ENCODE assay signal across 1 cellular context in the genomic region with DNA sequence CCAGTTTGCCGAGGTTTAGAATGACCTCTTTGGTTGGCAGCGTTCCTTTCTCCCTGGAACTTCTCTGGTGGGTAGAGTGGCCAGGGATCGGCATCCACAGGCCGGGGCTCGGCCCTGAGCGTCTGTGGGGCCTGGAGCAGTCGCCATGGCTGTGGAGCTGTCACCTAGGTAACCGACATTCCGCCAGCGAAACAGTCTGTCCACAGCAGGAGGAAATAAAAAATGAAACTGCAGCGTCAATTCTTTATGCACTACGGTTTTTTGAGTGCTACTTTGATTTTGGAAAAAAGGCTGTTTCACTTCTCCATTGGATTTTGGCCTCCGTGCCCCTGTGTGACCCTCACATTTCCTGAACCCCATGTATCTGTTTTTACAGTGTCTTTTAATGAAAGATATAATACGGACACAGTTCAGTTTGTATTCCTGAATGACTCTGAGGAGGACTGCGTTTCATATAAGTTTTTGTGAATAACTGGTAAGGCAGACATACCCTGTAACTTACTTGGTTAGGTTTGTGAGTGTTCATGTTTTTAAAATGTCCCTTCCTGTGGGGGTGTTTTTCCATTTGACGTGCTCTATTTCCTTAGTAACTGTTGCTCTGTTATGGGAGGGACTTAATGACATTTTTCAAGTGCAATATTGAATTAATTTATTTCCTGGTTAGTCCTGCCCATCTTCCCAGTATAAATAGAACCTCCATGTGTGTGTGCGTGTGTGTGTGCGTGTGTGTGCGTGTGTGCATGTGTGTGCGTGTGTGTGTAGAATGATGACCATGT.
TF ChIP-seq lines count a peak whose summit lies in the region.

No MANE protein-coding gene starts in this region.

TF ChIP-seq in GM23338, 12 proteins besides CTCF, POLR2A, EP300 and RAD21 (continued from another document):
- TF ChIP-seq, protein P1, sequence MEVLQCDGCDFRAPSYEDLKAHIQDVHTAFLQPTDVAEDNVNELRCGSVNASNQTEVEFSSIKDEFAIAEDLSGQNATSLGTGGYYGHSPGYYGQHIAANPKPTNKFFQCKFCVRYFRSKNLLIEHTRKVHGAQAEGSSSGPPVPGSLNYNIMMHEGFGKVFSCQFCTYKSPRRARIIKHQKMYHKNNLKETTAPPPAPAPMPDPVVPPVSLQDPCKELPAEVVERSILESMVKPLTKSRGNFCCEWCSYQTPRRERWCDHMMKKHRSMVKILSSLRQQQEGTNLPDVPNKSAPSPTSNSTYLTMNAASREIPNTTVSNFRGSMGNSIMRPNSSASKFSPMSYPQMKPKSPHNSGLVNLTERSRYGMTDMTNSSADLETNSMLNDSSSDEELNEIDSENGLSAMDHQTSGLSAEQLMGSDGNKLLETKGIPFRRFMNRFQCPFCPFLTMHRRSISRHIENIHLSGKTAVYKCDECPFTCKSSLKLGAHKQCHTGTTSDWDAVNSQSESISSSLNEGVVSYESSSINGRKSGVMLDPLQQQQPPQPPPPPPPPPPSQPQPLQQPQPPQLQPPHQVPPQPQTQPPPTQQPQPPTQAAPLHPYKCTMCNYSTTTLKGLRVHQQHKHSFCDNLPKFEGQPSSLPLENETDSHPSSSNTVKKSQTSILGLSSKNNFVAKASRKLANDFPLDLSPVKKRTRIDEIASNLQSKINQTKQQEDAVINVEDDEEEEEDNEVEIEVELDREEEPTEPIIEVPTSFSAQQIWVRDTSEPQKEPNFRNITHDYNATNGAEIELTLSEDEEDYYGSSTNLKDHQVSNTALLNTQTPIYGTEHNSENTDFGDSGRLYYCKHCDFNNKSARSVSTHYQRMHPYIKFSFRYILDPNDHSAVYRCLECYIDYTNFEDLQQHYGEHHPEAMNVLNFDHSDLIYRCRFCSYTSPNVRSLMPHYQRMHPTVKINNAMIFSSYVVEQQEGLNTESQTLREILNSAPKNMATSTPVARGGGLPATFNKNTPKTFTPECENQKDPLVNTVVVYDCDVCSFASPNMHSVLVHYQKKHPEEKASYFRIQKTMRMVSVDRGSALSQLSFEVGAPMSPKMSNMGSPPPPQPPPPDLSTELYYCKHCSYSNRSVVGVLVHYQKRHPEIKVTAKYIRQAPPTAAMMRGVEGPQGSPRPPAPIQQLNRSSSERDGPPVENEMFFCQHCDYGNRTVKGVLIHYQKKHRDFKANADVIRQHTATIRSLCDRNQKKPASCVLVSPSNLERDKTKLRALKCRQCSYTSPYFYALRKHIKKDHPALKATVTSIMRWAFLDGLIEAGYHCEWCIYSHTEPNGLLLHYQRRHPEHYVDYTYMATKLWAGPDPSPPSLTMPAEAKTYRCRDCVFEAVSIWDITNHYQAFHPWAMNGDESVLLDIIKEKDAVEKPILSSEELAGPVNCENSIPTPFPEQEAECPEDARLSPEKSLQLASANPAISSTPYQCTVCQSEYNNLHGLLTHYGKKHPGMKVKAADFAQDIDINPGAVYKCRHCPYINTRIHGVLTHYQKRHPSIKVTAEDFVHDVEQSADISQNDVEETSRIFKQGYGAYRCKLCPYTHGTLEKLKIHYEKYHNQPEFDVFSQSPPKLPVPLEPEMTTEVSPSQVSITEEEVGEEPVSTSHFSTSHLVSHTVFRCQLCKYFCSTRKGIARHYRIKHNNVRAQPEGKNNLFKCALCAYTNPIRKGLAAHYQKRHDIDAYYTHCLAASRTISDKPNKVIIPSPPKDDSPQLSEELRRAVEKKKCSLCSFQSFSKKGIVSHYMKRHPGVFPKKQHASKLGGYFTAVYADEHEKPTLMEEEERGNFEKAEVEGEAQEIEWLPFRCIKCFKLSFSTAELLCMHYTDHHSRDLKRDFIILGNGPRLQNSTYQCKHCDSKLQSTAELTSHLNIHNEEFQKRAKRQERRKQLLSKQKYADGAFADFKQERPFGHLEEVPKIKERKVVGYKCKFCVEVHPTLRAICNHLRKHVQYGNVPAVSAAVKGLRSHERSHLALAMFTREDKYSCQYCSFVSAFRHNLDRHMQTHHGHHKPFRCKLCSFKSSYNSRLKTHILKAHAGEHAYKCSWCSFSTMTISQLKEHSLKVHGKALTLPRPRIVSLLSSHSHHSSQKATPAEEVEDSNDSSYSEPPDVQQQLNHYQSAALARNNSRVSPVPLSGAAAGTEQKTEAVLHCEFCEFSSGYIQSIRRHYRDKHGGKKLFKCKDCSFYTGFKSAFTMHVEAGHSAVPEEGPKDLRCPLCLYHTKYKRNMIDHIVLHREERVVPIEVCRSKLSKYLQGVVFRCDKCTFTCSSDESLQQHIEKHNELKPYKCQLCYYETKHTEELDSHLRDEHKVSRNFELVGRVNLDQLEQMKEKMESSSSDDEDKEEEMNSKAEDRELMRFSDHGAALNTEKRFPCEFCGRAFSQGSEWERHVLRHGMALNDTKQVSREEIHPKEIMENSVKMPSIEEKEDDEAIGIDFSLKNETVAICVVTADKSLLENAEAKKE (CRISPR knock-in tag; IDR thresholded peaks at IDR 0.05), result no peak
- no peak for TF ChIP-seq STAT1 (IDR thresholded peaks at IDR 0.05; ENCODE audit: unreplicated experiment)
- no peak for TF ChIP-seq ZNF114 (CRISPR knock-in tag; IDR thresholded peaks at IDR 0.05)
- TF ChIP-seq NANOG (IDR thresholded peaks at IDR 0.05; ENCODE audit: borderline replicate concordance), result no peak
- TF ChIP-seq JUNB (IDR thresholded peaks at IDR 0.05; ENCODE audit: unreplicated experiment), result no peak
